In genomic region chr1:243507001-243507671, GRCh38 we compare ENCODE assay signal across 14 cellular contexts.
A peak's percentile ranks its signal among the peaks of the same experiment; 100 is the strongest.
DNase-seq lines count a peak whose midpoint lies in the region; ATAC-seq and TF ChIP-seq lines count a peak whose summit lies in the region.
"Had no signal": no experiment of that assay in that cellular context is flagged by ENCODE, and none has a peak within 500 bp of the region (broad histone marks: within the 10 kb centered on the region; RNA-seq: fewer than 3 reads in every experiment).

No MANE protein-coding gene starts in this region.

- no peak for DNase-seq in CD4-positive, alpha-beta memory T cell
- DNase-seq in naive B cell = peak; percentile 19
- DNase-seq in Right ventricle myocardium inferior (ENCODE audit: missing footprints) = no peak
- no peak for DNase-seq in mucosa of gallbladder (ENCODE audit: low spot score)
- no peak for DNase-seq in AG08396 (ENCODE audit: low spot score)
- DNase-seq in NK-92 treated with Interleukin-12 subunit alpha and Interleukin-12 subunit beta, amount 100 ng/mL, for 24 hours (lab: John Stamatoyannopoulos, UW) = no peak
- DNase-seq: effector memory CD4-positive, alpha-beta T cell; GF-D8; NCI-H1930 had no signal

- no peaks in the 10 kb centered on the region for H3K27me3 ChIP-seq in CD4-positive, alpha-beta memory T cell (ENCODE audit: insufficient read depth, low read length)
- H3K27me3 ChIP-seq: gastroesophageal sphincter, SJSA1 had no signal

- peaks cover 15% of the 10 kb centered on the region for H3K36me3 ChIP-seq in CD4-positive, alpha-beta memory T cell (ENCODE audit: insufficient read depth, low read length)

- no peak overlapping the region for H3K4me3 Mint-ChIP-seq in CD4-positive, alpha-beta memory T cell
- H3K4me3 Mint-ChIP-seq in IgD-negative memory B cell (peak overlapping the region in 3 of 4 donors; percentile 16 to 82 (median 73)), brain (peak overlapping the region in 1 of 5 experiments; percentile 43), naive B cell (peak overlapping the region; percentile 23 to 90 (median 75))

- intact Hi-C loops in CD4-positive, alpha-beta memory T cell (cut with micrococcal nuclease) = no loop called here
- intact Hi-C loops in Right ventricle myocardium inferior (cut with DNase I) = no loop called here

- H3K9me3 Mint-ChIP-seq in CD4-positive, alpha-beta memory T cell = no peaks in the 10 kb centered on the region
- no peaks in the 10 kb centered on the region for H3K9me3 Mint-ChIP-seq in IgD-negative memory B cell
- no peaks in the 10 kb centered on the region for H3K9me3 Mint-ChIP-seq in brain
- no peaks in the 10 kb centered on the region for H3K9me3 Mint-ChIP-seq in naive B cell

- no peaks in the 10 kb centered on the region for H3K27me3 Mint-ChIP-seq in CD4-positive, alpha-beta memory T cell
- H3K27me3 Mint-ChIP-seq in IgD-negative memory B cell (no peaks in the 10 kb centered on the region), brain (peaks cover 6% of the 10 kb centered on the region), naive B cell (no peaks in the 10 kb centered on the region)

- H3K9me3 ChIP-seq in CD4-positive, alpha-beta memory T cell (ENCODE audit: control insufficient read depth in 1 of 2, low read length in 2 of 2) = no peaks in the 10 kb centered on the region
- H3K9me3 ChIP-seq: gastroesophageal sphincter, SJSA1 had no signal

- H3K4me1 ChIP-seq in CD4-positive, alpha-beta memory T cell (ENCODE audit: insufficient read depth, low read length) = no peaks in the 10 kb centered on the region
- H3K4me1 ChIP-seq: gastroesophageal sphincter, SJSA1 had no signal

- H3K4me3 ChIP-seq in CD4-positive, alpha-beta memory T cell (ENCODE audit: low read length in 2 of 2) = no peak overlapping the region
- H3K4me3 ChIP-seq: gastroesophageal sphincter, SJSA1, skin epidermis had no signal

- no peak overlapping the region for H3K27ac ChIP-seq in CD4-positive, alpha-beta memory T cell (ENCODE audit: low read depth, low read length)
- H3K27ac ChIP-seq: gastroesophageal sphincter, SJSA1, skin epidermis had no signal

- TF ChIP-seq CTCF in brain (conservative IDR thresholded peaks at IDR 0.05) = no peak

- peaks cover 57 to 73% of the 10 kb centered on the region in 2 donors for H3K36me3 Mint-ChIP-seq in CD4-positive, alpha-beta memory T cell
- H3K36me3 Mint-ChIP-seq in IgD-negative memory B cell = peaks cover 16% of the 10 kb centered on the region
- H3K36me3 Mint-ChIP-seq in brain = peaks cover 71% of the 10 kb centered on the region
- peaks cover 9 to 12% of the 10 kb centered on the region in 2 donors for H3K36me3 Mint-ChIP-seq in naive B cell

- POLR2A ChIA-PET in CD4-positive, alpha-beta memory T cell (lab: Charles Lee; ENCODE audit: partially characterized antibody) = no interaction called here

- peaks cover 0 to 12% (median 11%) of the 10 kb centered on the region in 4 donors for H3K4me1 Mint-ChIP-seq in CD4-positive, alpha-beta memory T cell
- H3K4me1 Mint-ChIP-seq in IgD-negative memory B cell (peaks cover 31 to 35% (median 32%) of the 10 kb centered on the region in 3 donors), brain (peaks cover 50% of the 10 kb centered on the region), naive B cell (peaks cover 37 to 42% (median 40%) of the 10 kb centered on the region in 3 donors)

- ATAC-seq in naive B cell (ENCODE audit: low read depth in 2 of 2) = peak; percentile 40 to 45
- no peak for ATAC-seq in Right ventricle myocardium inferior
- ATAC-seq: gastroesophageal sphincter had no signal

- CTCF ChIA-PET in CD4-positive, alpha-beta memory T cell (lab: Charles Lee; ENCODE audit: partially characterized antibody) = no interaction called here

- peak overlapping the region in 6 of 7 donors; percentile 5 to 76 (median 53) for H3K27ac Mint-ChIP-seq in CD4-positive, alpha-beta memory T cell
- peak overlapping the region; percentile 9 to 83 (median 31) for H3K27ac Mint-ChIP-seq in IgD-negative memory B cell
- H3K27ac Mint-ChIP-seq in brain = peak overlapping the region; percentile 28 to 95 (median 84)
- H3K27ac Mint-ChIP-seq in naive B cell = peak overlapping the region in 5 of 6 donors; percentile 33 to 90 (median 72)

Comparison
In these comparisons a context has a peak if more than half of its experiments do, and no peak if none do; other contexts are left out.
1. H3K27ac Mint-ChIP-seq: peak in every context shown above with its lines; median percentile 84 in brain; 72 in naive B cell; 53 in CD4-positive, alpha-beta memory T cell; 31 in IgD-negative memory B cell.
2. H3K4me3 Mint-ChIP-seq: peak in IgD-negative memory B cell (3 of 4) and naive B cell (8 of 8); none in CD4-positive, alpha-beta memory T cell (0 of 8).